13 cellular contexts compared by ENCODE assay signal in genomic region chr13:110421696-110422395, GRCh38.
A peak's percentile ranks its signal among the peaks of the same experiment; 100 is the strongest.
DNase-seq lines count a peak whose midpoint lies in the region; TF ChIP-seq lines count a peak whose summit lies in the region.
"Had no signal": no experiment of that assay in that cellular context is flagged by ENCODE, and none has a peak within 500 bp of the region (broad histone marks: within the 10 kb centered on the region; RNA-seq: fewer than 3 reads in every experiment).

No MANE protein-coding gene starts in this region.

- TF ChIP-seq EP300 in stomach (IDR thresholded peaks at IDR 0.05) = no peak

- peak; percentile 1 for DNase-seq in SKM-1 (lab: John Stamatoyannopoulos, UW; ENCODE audit: unreplicated experiment)
- DNase-seq in SKM-1 treated with dmso at 0.1 percent for 144 hours (lab: John Stamatoyannopoulos, UW; ENCODE audit: unreplicated experiment) = no peak
- peak; percentile 30 for DNase-seq in SK-N-MC (ENCODE audit: low read depth, low spot score)
- DNase-seq in fibroblast of lung (ENCODE audit: low read depth in 2 of 2) = peak; percentile 78 to 98
- DNase-seq in stomach = no peak
- no peak for DNase-seq in NCI-H1092 (lab: John Stamatoyannopoulos, UW)
- no peak for DNase-seq in nucleus accumbens (lab: John Stamatoyannopoulos, UW)
- DNase-seq in NCI-H526 treated with DMSO at 0.1 percent for 48 hours (lab: John Stamatoyannopoulos, UW) = no peak
- DNase-seq: effector CD8-positive, alpha-beta T cell; NCI-H524; pancreas had no signal

- no peak overlapping the region for H2AFZ ChIP-seq in fibroblast of lung (ENCODE audit: low read length)

- H3K27ac ChIP-seq in SK-N-MC = no peak overlapping the region
- H3K27ac ChIP-seq in fibroblast of lung (ENCODE audit: insufficient read depth, low read length) = peak overlapping the region; percentile 54
- peak overlapping the region in 3 of 5 donors; percentile 25 to 92 (median 41) for H3K27ac ChIP-seq in stomach
- H3K27ac ChIP-seq: KMS-11, pancreas had no signal

- 61 to 79% (median 72%) methylated on average over 11 of the region's 11 CpGs for WGBS in stomach, 5 donors

- TF ChIP-seq POLR2A in stomach (IDR thresholded peaks at IDR 0.05) = no peak

- peaks cover 33% of the 10 kb centered on the region for H3K4me1 ChIP-seq in fibroblast of lung (ENCODE audit: control insufficient read depth, extremely low read depth, insufficient read depth, low read length)
- H3K4me1 ChIP-seq in stomach = peaks cover 0 to 52% (median 18%) of the 10 kb centered on the region in 4 donors
- H3K4me1 ChIP-seq: pancreas had no signal

- H3K27me3 ChIP-seq in fibroblast of lung (ENCODE audit: control insufficient read depth, insufficient read depth, low read length) (no peaks in the 10 kb centered on the region), stomach (no peaks in the 10 kb centered on the region)
- H3K27me3 ChIP-seq: pancreas had no signal

- H3K36me3 ChIP-seq in SK-N-MC (ENCODE audit: insufficient read depth, low read length) (no peaks in the 10 kb centered on the region), fibroblast of lung (ENCODE audit: control insufficient read depth, insufficient read depth, low read length) (peaks cover 1% of the 10 kb centered on the region), stomach (peaks cover 0 to 16% (median 0%) of the 10 kb centered on the region in 4 donors)
- H3K36me3 ChIP-seq: pancreas had no signal

- H4K20me1 ChIP-seq in fibroblast of lung (ENCODE audit: control insufficient read depth, extremely low read depth, insufficient read depth, low read length) = no peaks in the 10 kb centered on the region

- H3K9ac ChIP-seq in SK-N-MC (ENCODE audit: insufficient read length) (no peak overlapping the region), fibroblast of lung (ENCODE audit: insufficient read depth, low read length) (no peak overlapping the region)
- H3K9ac ChIP-seq: KMS-11 had no signal

- peak overlapping the region; percentile 17 for H3K4me2 ChIP-seq in fibroblast of lung (ENCODE audit: extremely low read depth, insufficient read depth, low read length)
- H3K4me2 ChIP-seq: KMS-11 had no signal

- peaks cover 2% of the 10 kb centered on the region for H3K79me2 ChIP-seq in fibroblast of lung (ENCODE audit: control insufficient read depth, insufficient read depth, low read length)

- H3K4me3 ChIP-seq in SK-N-MC (no peak overlapping the region), fibroblast of lung (replicated peaks in 1 of 4; ENCODE audit: control extremely low read depth in 1 of 4, insufficient read depth in 1 of 4, low read depth in 3 of 4, low read length in 4 of 4) (no peak overlapping the region), stomach (no peak overlapping the region)
- H3K4me3 ChIP-seq: A549, pancreas had no signal

- intact Hi-C loops in stomach (cut with DNase I; ENCODE audit: low total_unique reads) = no loop called here

- TF ChIP-seq CTCF in fibroblast of lung (conservative IDR thresholded peaks at IDR 0.05 in 1 of 2, IDR thresholded peaks at IDR 0.05 in 1 of 2; ENCODE audit: low read depth in 1 of 2, low read length in 2 of 2) (no peak), stomach (IDR thresholded peaks at IDR 0.05) (no peak)

- H3K9me3 ChIP-seq in SK-N-MC (ENCODE audit: low read depth, low read length) = no peaks in the 10 kb centered on the region
- no peaks in the 10 kb centered on the region for H3K9me3 ChIP-seq in fibroblast of lung (ENCODE audit: control insufficient read depth, insufficient read depth, low read depth, low read length)
- H3K9me3 ChIP-seq in stomach = no peaks in the 10 kb centered on the region
- H3K9me3 ChIP-seq: A549, pancreas had no signal

Comparison
In these comparisons a context has a peak if more than half of its experiments do, and no peak if none do; other contexts are left out.
1. DNase-seq: peak in SKM-1 (single experiment), SK-N-MC (single experiment) and fibroblast of lung (2 of 2); none in SKM-1 treated with dmso at 0.1 percent for 144 hours (single experiment), stomach (single experiment), NCI-H1092 (single experiment), nucleus accumbens (0 of 56) and NCI-H526 treated with DMSO at 0.1 percent for 48 hours (single experiment).